Comparison of ENCODE assay signal across 21 cellular contexts in the genomic region with DNA sequence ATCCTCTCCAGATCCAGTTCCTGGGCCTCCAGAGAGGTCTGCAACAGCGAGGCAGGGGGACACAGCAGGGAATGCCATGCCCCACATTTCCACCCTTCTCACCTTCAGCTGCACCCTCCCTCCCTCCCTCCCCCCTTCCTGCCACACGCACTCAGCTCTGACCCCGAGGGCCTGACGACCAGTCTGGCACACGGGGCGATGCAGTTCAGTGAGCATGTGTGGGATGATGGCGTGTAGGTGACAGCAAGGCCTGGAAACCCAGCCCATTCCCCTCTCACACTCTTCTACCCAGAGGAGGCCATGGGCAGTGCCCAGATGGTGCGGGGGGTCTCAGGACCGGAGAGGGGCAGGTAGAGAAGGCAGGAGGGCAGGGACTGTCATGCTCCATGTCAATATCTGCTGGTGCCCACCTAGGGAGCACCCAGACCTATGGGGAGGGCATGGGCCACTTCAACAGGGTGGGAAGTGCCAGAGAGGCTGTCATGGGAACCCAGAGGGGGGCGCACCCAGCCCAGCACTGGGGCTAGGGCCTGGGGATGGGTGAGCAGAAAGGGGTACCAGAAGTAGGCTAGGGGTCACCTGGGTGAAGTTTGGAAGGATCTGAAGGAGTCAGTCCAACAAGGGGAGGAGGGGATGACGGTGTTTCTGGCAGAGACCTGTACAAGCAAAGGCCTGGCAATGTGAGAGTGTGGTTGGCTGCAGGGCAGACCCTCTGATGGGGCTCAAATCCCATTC. TPM values are rescaled to one million over a fixed set of nuclear protein-coding genes. Genes with fewer than 3 reads are reported as not detected.
"Had no signal": no experiment of that assay in that cellular context is flagged by ENCODE, and none has a peak within 500 bp of the region (broad histone marks: within the 10 kb centered on the region; RNA-seq: fewer than 3 reads in every experiment).

No MANE protein-coding gene starts in this region.

- FAIRE-seq: endometrium had no signal

- H3K36me3 Mint-ChIP-seq: activated naive CD4-positive, alpha-beta T cell treated with anti-CD3 and anti-CD28 coated beads, Interleukin-2, amount 50 U/mL, for 24 hours; natural killer cell treated with Interleukin-12 subunit alpha and Interleukin-12 subunit beta and Interleukin-15 and Interleukin-18, amount 100 ng/mL, for 72 hours; stimulated activated naive B cell treated with anti-CD40 and anti-IgM and Interleukin-4, amounts not matched to agents 10 μg/mL and 1 μg/mL and 100 μg/mL, for 72 hours had no signal

- ATAC-seq: activated CD4-positive, alpha-beta T cell treated with anti-CD3 and anti-CD28 coated beads for 36 hours; natural killer cell treated with Interleukin-12 subunit alpha and Interleukin-12 subunit beta and Interleukin-15 and Interleukin-18, amount 100 ng/mL, for 72 hours; stimulated activated naive B cell treated with anti-CD40 and anti-IgM and Interleukin-4, amounts not matched to agents 10 μg/mL and 1 μg/mL and 100 μg/mL, for 72 hours; T-helper 17 cell had no signal

- H3K27ac Mint-ChIP-seq: activated CD4-positive, alpha-beta memory T cell treated with anti-CD3 and anti-CD28 coated beads, Interleukin-2, amount 10 ng/mL, durations not matched to agents 7 days and 5 days; activated CD4-positive, alpha-beta T cell treated with anti-CD3 and anti-CD28 coated beads for 36 hours; activated naive CD4-positive, alpha-beta T cell treated with anti-CD3 and anti-CD28 coated beads, Interleukin-2, amount 50 U/mL, for 24 hours; natural killer cell treated with Interleukin-12 subunit alpha and Interleukin-12 subunit beta and Interleukin-15 and Interleukin-18, amount 100 ng/mL, for 72 hours; stimulated activated naive B cell treated with anti-CD40 and anti-IgM and Interleukin-4, amounts not matched to agents 10 μg/mL and 1 μg/mL and 100 μg/mL, for 72 hours; T-helper 17 cell had no signal

- H3K4me3 Mint-ChIP-seq: activated CD4-positive, alpha-beta memory T cell treated with anti-CD3 and anti-CD28 coated beads, Interleukin-2, amount 10 ng/mL, durations not matched to agents 7 days and 5 days; activated CD4-positive, alpha-beta T cell treated with anti-CD3 and anti-CD28 coated beads for 36 hours; activated naive CD4-positive, alpha-beta T cell treated with anti-CD3 and anti-CD28 coated beads, Interleukin-2, amount 50 U/mL, for 24 hours; natural killer cell treated with Interleukin-12 subunit alpha and Interleukin-12 subunit beta and Interleukin-15 and Interleukin-18, amount 100 ng/mL, for 72 hours; stimulated activated naive B cell treated with anti-CD40 and anti-IgM and Interleukin-4, amounts not matched to agents 10 μg/mL and 1 μg/mL and 100 μg/mL, for 72 hours; T-helper 17 cell had no signal

- H3K4me3 ChIP-seq: adrenal gland, cardiac muscle cell, esophagus muscularis mucosa, thyroid gland had no signal

- H3K27me3 ChIP-seq: adrenal gland, cardiac muscle cell, thyroid gland had no signal

- H3K36me3 ChIP-seq: adrenal gland, cardiac muscle cell, esophagus muscularis mucosa, thyroid gland had no signal

- H3K4me1 ChIP-seq: adrenal gland, esophagus muscularis mucosa, thyroid gland had no signal

- H3K9me3 Mint-ChIP-seq: activated CD4-positive, alpha-beta memory T cell treated with anti-CD3 and anti-CD28 coated beads, Interleukin-2, amount 10 ng/mL, durations not matched to agents 7 days and 5 days; activated naive CD4-positive, alpha-beta T cell treated with anti-CD3 and anti-CD28 coated beads, Interleukin-2, amount 50 U/mL, for 24 hours; natural killer cell treated with Interleukin-12 subunit alpha and Interleukin-12 subunit beta and Interleukin-15 and Interleukin-18, amount 100 ng/mL, for 72 hours; stimulated activated naive B cell treated with anti-CD40 and anti-IgM and Interleukin-4, amounts not matched to agents 10 μg/mL and 1 μg/mL and 100 μg/mL, for 72 hours had no signal

- H3K4me1 Mint-ChIP-seq: activated CD4-positive, alpha-beta memory T cell treated with anti-CD3 and anti-CD28 coated beads, Interleukin-2, amount 10 ng/mL, durations not matched to agents 7 days and 5 days; activated CD4-positive, alpha-beta T cell treated with anti-CD3 and anti-CD28 coated beads for 36 hours; activated naive CD4-positive, alpha-beta T cell treated with anti-CD3 and anti-CD28 coated beads, Interleukin-2, amount 50 U/mL, for 24 hours; T-helper 17 cell had no signal

- H3K27me3 Mint-ChIP-seq: activated CD4-positive, alpha-beta memory T cell treated with anti-CD3 and anti-CD28 coated beads, Interleukin-2, amount 10 ng/mL, durations not matched to agents 7 days and 5 days; activated CD4-positive, alpha-beta T cell treated with anti-CD3 and anti-CD28 coated beads for 36 hours; activated naive CD4-positive, alpha-beta T cell treated with anti-CD3 and anti-CD28 coated beads, Interleukin-2, amount 50 U/mL, for 24 hours; natural killer cell treated with Interleukin-12 subunit alpha and Interleukin-12 subunit beta and Interleukin-15 and Interleukin-18, amount 100 ng/mL, for 72 hours; stimulated activated naive B cell treated with anti-CD40 and anti-IgM and Interleukin-4, amounts not matched to agents 10 μg/mL and 1 μg/mL and 100 μg/mL, for 72 hours had no signal

- H3K27ac ChIP-seq: adrenal gland, cardiac muscle cell, esophagus muscularis mucosa, thyroid gland had no signal

- DNase-seq: activated CD4-positive, alpha-beta memory T cell treated with anti-CD3 and anti-CD28 coated beads, Interleukin-2, amount 10 ng/mL, durations not matched to agents 7 days and 5 days; activated CD4-positive, alpha-beta T cell treated with anti-CD3 and anti-CD28 coated beads for 36 hours; activated effector memory CD4-positive, alpha-beta T cell treated with anti-CD3 and anti-CD28 coated beads, Interleukin-2, amount 50 U/mL, for 16 hours; activated T-cell treated with anti-CD3 and anti-CD28 coated beads, Interleukin-2, amount 50 U/mL, for 48 hours; adrenal gland; glutamatergic neuron; stimulated activated CD4-positive, alpha-beta T cell treated with anti-CD3 and anti-CD28 coated beads, Interleukin-12 subunit alpha, Interleukin-12 subunit beta, amount 100 ng/mL, for 4 hours; stimulated activated naive B cell treated with anti-CD40 and anti-IgM and Interleukin-4, amounts not matched to agents 10 μg/mL and 1 μg/mL and 100 μg/mL, for 72 hours; T-helper 17 cell; thyroid gland had no signal

- H3K9me3 ChIP-seq: adrenal gland, esophagus muscularis mucosa, thyroid gland had no signal

RNA-seq across cellular contexts. Expression of gene DRC7, which starts 27.3 kb away (rescaled TPM):
- total RNA-seq: activated CD4-positive, alpha-beta memory T cell treated with anti-CD3 and anti-CD28 coated beads, Interleukin-2, amount 10 ng/mL, durations not matched to agents 7 days and 5 days; adrenal gland; lower leg skin; mesenteric fat pad; natural killer cell treated with Interleukin-12 subunit alpha and Interleukin-12 subunit beta and Interleukin-15 and Interleukin-18, amount 100 ng/mL, for 72 hours; osteocyte; urinary bladder had no signal
- polyA plus RNA-seq: urinary bladder had no signal

RNA-seq across cellular contexts. Expression of gene ADGRG3, which starts 53.8 kb away (rescaled TPM):
- total RNA-seq: activated CD4-positive, alpha-beta memory T cell treated with anti-CD3 and anti-CD28 coated beads, Interleukin-2, amount 10 ng/mL, durations not matched to agents 7 days and 5 days; activated CD4-positive, alpha-beta T cell treated with anti-CD3 and anti-CD28 coated beads for 36 hours; cardiac muscle cell; kidney epithelial cell; osteocyte; pulmonary artery endothelial cell had no signal
- polyA plus RNA-seq: cardiac muscle cell had no signal
